11 cellular contexts compared by ENCODE assay signal in genomic region chr5:57735754-57736153, GRCh38.
DNase-seq lines count a peak whose midpoint lies in the region; ATAC-seq and TF ChIP-seq lines count a peak whose summit lies in the region.
"Had no signal": no experiment of that assay in that cellular context is flagged by ENCODE, and none has a peak within 500 bp of the region (broad histone marks: within the 10 kb centered on the region; RNA-seq: fewer than 3 reads in every experiment).

No MANE protein-coding gene starts in this region.

- peak overlapping the region; percentile 16 to 50 for H3K27ac ChIP-seq in coronary artery
- peak overlapping the region; percentile 78 for H3K27ac ChIP-seq in mesodermal cell (ENCODE audit: low read depth, low read length, severe bottlenecking)
- H3K27ac ChIP-seq: BLaER1 treated with 17β-estradiol and CSF1 and Interleukin-3, amounts not matched to agents 10 nM and 100 nM had no signal

- DNase-seq in AG09309 (ENCODE audit: low read depth) (peak; percentile 58), MG63 (peak; percentile 23), coronary artery (ENCODE audit: low spot score) (no peak), NOMO-1 treated with DMSO at 0.1 percent for 48 hours (lab: John Stamatoyannopoulos, UW; ENCODE audit: unreplicated experiment) (no peak), NCI-H187 (lab: John Stamatoyannopoulos, UW) (no peak), H4 (ENCODE audit: low spot score) (no peak)
- DNase-seq: activated CD8-positive, alpha-beta T cell treated with anti-CD3 and anti-CD28 coated beads, Interleukin-2, amount 10 ng/mL, durations not matched to agents 7 days and 5 days had no signal

- H3K36me3 ChIP-seq in MG63 = no peaks in the 10 kb centered on the region; the same call in 1 of the 2 replicates
- H3K36me3 ChIP-seq in mesodermal cell (ENCODE audit: control insufficient read depth, insufficient read depth, low read length) = no peaks in the 10 kb centered on the region
- H3K36me3 ChIP-seq: BLaER1 treated with 17β-estradiol and CSF1 and Interleukin-3, amounts not matched to agents 10 nM and 100 nM; heart left ventricle had no signal

- no peak for ATAC-seq in HG02678 (IDR thresholded peaks at IDR 0.05; ENCODE audit: unreplicated experiment)
- ATAC-seq: activated CD8-positive, alpha-beta T cell treated with anti-CD3 and anti-CD28 coated beads, Interleukin-2, amount 10 ng/mL, durations not matched to agents 7 days and 5 days had no signal

- H3K4me3 ChIP-seq in AG09309 (ENCODE audit: control insufficient read depth, low read depth, low read length) (no peak overlapping the region), MG63 (no peak overlapping the region), coronary artery (no peak overlapping the region), mesodermal cell (ENCODE audit: extremely low read depth, insufficient read depth, low read length, poor library complexity, severe bottlenecking) (no peak overlapping the region)
- H3K4me3 ChIP-seq: BLaER1 treated with 17β-estradiol and CSF1 and Interleukin-3, amounts not matched to agents 10 nM and 100 nM; heart left ventricle had no signal

- H3K27me3 ChIP-seq in MG63 = no peaks in the 10 kb centered on the region
- H3K27me3 ChIP-seq: BLaER1 treated with 17β-estradiol and CSF1 and Interleukin-3, amounts not matched to agents 10 nM and 100 nM; heart left ventricle had no signal

- H3K9me3 ChIP-seq in MG63 (peaks cover 4% of the 10 kb centered on the region; the same call in 1 of the 2 replicates), mesodermal cell (ENCODE audit: control insufficient read depth, low read length) (no peaks in the 10 kb centered on the region)
- H3K9me3 ChIP-seq: BLaER1 treated with 17β-estradiol and CSF1 and Interleukin-3, amounts not matched to agents 10 nM and 100 nM; heart left ventricle had no signal

- no peak for TF ChIP-seq CTCF in AG09309 (IDR thresholded peaks at IDR 0.05; ENCODE audit: control insufficient read depth, insufficient read depth, low read depth, low read length, missing control alignments)
- no peak for TF ChIP-seq CTCF in coronary artery (IDR thresholded peaks at IDR 0.05)

- whole genome bisulfite sequencing in mesodermal cell (ENCODE audit: insufficient coverage in 2 of 2), 2 experiments = no CpG with 5 or more reads among the region's 2 CpGs

- H3K4me1 ChIP-seq in mesodermal cell (ENCODE audit: control insufficient read depth, insufficient read depth, low read length, poor library complexity, severe bottlenecking) = peaks cover 35% of the 10 kb centered on the region
- H3K4me1 ChIP-seq: BLaER1 treated with 17β-estradiol and CSF1 and Interleukin-3, amounts not matched to agents 10 nM and 100 nM had no signal

Comparison
In these comparisons a context has a peak if more than half of its experiments do, and no peak if none do; other contexts are left out.
1. DNase-seq: peak in AG09309 (single experiment) and MG63 (single experiment); none in coronary artery (single experiment), NOMO-1 treated with DMSO at 0.1 percent for 48 hours (single experiment), NCI-H187 (0 of 2) and H4 (single experiment).